26 cellular contexts compared by ENCODE assay signal in the genomic region with DNA sequence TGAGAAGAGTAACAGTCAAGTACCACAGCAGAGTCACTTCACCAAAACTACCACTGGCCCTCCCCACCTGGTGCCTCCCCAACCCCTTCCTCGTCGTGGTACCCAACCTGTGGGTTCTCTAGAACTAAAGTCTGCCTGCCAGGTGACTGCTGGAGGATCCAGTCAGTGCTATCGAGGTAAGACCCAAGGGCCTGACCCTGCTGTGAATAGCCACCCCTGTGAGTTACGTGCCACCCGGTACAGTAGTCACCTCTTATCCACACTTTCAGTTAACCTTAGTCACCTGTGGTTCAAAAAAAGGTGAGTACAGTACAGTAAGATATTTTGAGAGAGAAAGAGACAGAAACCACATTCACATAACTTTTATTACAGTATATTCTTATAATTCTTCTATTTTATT. TPM values are rescaled to one million over a fixed set of nuclear protein-coding genes. Genes with fewer than 3 reads are reported as not detected.
A peak's percentile ranks its signal among the peaks of the same experiment; 100 is the strongest.
DNase-seq lines count a peak whose midpoint lies in the region; ATAC-seq, FAIRE-seq and TF ChIP-seq lines count a peak whose summit lies in the region.
"Had no signal": no experiment of that assay in that cellular context is flagged by ENCODE, and none has a peak within 500 bp of the region (broad histone marks: within the 10 kb centered on the region; RNA-seq: fewer than 3 reads in every experiment).

No MANE protein-coding gene starts in this region.

- CTCF ChIA-PET in HepG2 (lab: Yijun Ruan, JAX; ENCODE audit: low intra/inter-chr PET ratio, low total read pairs) = no interaction called here

- no peak overlapping the region for H3K4ac ChIP-seq in mesenchymal stem cell (ENCODE audit: low read depth in 1 of 2, low read length in 2 of 2)

- peak overlapping the region; percentile 49 for H2AK5ac ChIP-seq in mesenchymal stem cell (ENCODE audit: low read length, severe bottlenecking)

- H3K4me2 ChIP-seq in mesenchymal stem cell (ENCODE audit: low read length, poor library complexity, severe bottlenecking) (no peak overlapping the region), HepG2 (ENCODE audit: low read depth, low read length) (no peak overlapping the region)

- H2BK120ac ChIP-seq in mesenchymal stem cell (ENCODE audit: low read depth, low read length) = no peak overlapping the region

- H3K9me3 ChIP-seq in mesenchymal stem cell (ENCODE audit: control insufficient read depth, low read length) = no peaks in the 10 kb centered on the region
- H3K9me3 ChIP-seq in HepG2 (ENCODE audit: low read length) = no peaks in the 10 kb centered on the region
- H3K9me3 ChIP-seq: colonic mucosa, lower lobe of right lung, neutrophil, psoas muscle had no signal

- H4K91ac ChIP-seq in mesenchymal stem cell (ENCODE audit: low read length) = no peak overlapping the region

- no peak overlapping the region for H2BK15ac ChIP-seq in mesenchymal stem cell (ENCODE audit: low read depth, poor library complexity, severe bottlenecking)

- H3K79me2 ChIP-seq in ACC112 (ENCODE audit: control insufficient read depth, insufficient read depth, low read length, unreplicated experiment) (no peaks in the 10 kb centered on the region), HepG2 (ENCODE audit: insufficient read depth, low read length) (no peaks in the 10 kb centered on the region)

- H3K4me3 Mint-ChIP-seq in activated T-helper 2 cell treated with anti-CD3 and anti-CD28 coated beads, Interferon-gamma antibody, Interleukin-2, Interleukin-4, amounts not matched to agents 10 μg/mL and 5 μg/mL and 100 μg/mL, durations not matched to agents 14 hours and 24 hours and 36 hours (ENCODE audit: low read depth) = no peak overlapping the region
- H3K4me3 Mint-ChIP-seq: brain; effector memory CD8-positive, alpha-beta T cell; type B pancreatic cell had no signal

- H3K27ac Mint-ChIP-seq in activated T-helper 2 cell treated with anti-CD3 and anti-CD28 coated beads, Interferon-gamma antibody, Interleukin-2, Interleukin-4, amounts not matched to agents 10 μg/mL and 5 μg/mL and 100 μg/mL, durations not matched to agents 14 hours and 24 hours and 36 hours = peak overlapping the region; percentile 13
- H3K27ac Mint-ChIP-seq: effector memory CD8-positive, alpha-beta T cell; type B pancreatic cell had no signal

- no peaks in the 10 kb centered on the region for H3K27me3 Mint-ChIP-seq in activated T-helper 2 cell treated with anti-CD3 and anti-CD28 coated beads, Interferon-gamma antibody, Interleukin-2, Interleukin-4, amounts not matched to agents 10 μg/mL and 5 μg/mL and 100 μg/mL, durations not matched to agents 14 hours and 24 hours and 36 hours (ENCODE audit: low read depth)
- H3K27me3 Mint-ChIP-seq: effector memory CD8-positive, alpha-beta T cell; type B pancreatic cell had no signal

- no peak overlapping the region for H4K8ac ChIP-seq in mesenchymal stem cell (ENCODE audit: low read length)

- H3K9ac ChIP-seq in mesenchymal stem cell (ENCODE audit: low read length) = no peak overlapping the region
- no peak overlapping the region for H3K9ac ChIP-seq in HepG2 (ENCODE audit: insufficient read depth, low read depth, low read length)

- no peak overlapping the region for H2BK12ac ChIP-seq in mesenchymal stem cell (ENCODE audit: low read length in 2 of 2)

- H4K20me1 ChIP-seq in HepG2 (ENCODE audit: insufficient read depth, low read length) = no peaks in the 10 kb centered on the region

- TF ChIP-seq CTCF in HepG2 (CRISPR knock-in tag; IDR thresholded peaks at IDR 0.05) = no peak

- H3K27me3 ChIP-seq in ACC112 (ENCODE audit: insufficient read depth, low read length) (no peaks in the 10 kb centered on the region), mesenchymal stem cell (ENCODE audit: control insufficient read depth in 1 of 2, insufficient read depth in 1 of 2, low read length in 2 of 2) (no peaks in the 10 kb centered on the region), HepG2 (ENCODE audit: control insufficient read depth in 1 of 2, insufficient read depth in 2 of 2, low read length in 2 of 2) (no peaks in the 10 kb centered on the region)
- H3K27me3 ChIP-seq: colonic mucosa, neutrophil had no signal

- peaks cover 17% of the 10 kb centered on the region; the same call in 1 of the 2 replicates for H3K36me3 ChIP-seq in ACC112 (ENCODE audit: insufficient read depth, low read length)
- peaks cover 11 to 50% of the 10 kb centered on the region in 2 experiments for H3K36me3 ChIP-seq in mesenchymal stem cell (ENCODE audit: control insufficient read depth in 1 of 2, insufficient read depth in 2 of 2, low read depth in 1 of 2, low read length in 2 of 2)
- H3K36me3 ChIP-seq in HepG2 (replicated peaks in 1 of 2; ENCODE audit: control insufficient read depth in 1 of 2, insufficient read depth in 2 of 2, low read length in 2 of 2) = peaks cover 24 to 57% of the 10 kb centered on the region in 2 experiments
- H3K36me3 ChIP-seq: colonic mucosa had no signal

- no peak for TF ChIP-seq POLR2A in HepG2 (IDR thresholded peaks at IDR 0.05; ENCODE audit: insufficient read depth in 1 of 2, low read depth in 2 of 2, low read length in 2 of 2)

- peak overlapping the region; percentile 63 for H3K27ac ChIP-seq in ACC112 (ENCODE audit: low read depth, low read length)
- no peak overlapping the region for H3K27ac ChIP-seq in mesenchymal stem cell (ENCODE audit: low read length, poor library complexity, severe bottlenecking)
- H3K27ac ChIP-seq in HepG2 (ENCODE audit: extremely low read length, insufficient read depth, low read length) = no peak overlapping the region
- H3K27ac ChIP-seq: colonic mucosa, lower lobe of right lung, neutrophil, psoas muscle had no signal

- WGBS in mesenchymal stem cell = 100% methylated on average over 3 of the region's 5 CpGs
- WGBS in HepG2 (ENCODE audit: low lambda C conversion rate) = 98% methylated on average over 5 of the region's 5 CpGs

- in situ Hi-C loops in HepG2 (cut with HindIII; ENCODE audit: extremely low pct_ligation_motif_present, low pct_unique_long_range_greater_than_20kb) = no loop called here

- H3K79me1 ChIP-seq in mesenchymal stem cell (replicated peaks; ENCODE audit: low read length, poor library complexity, severe bottlenecking) = peaks cover 9% of the 10 kb centered on the region

- H3K4me1 ChIP-seq in ACC112 (ENCODE audit: control insufficient read depth, insufficient read depth, low read length, unreplicated experiment) (peaks cover 16% of the 10 kb centered on the region), mesenchymal stem cell (ENCODE audit: control insufficient read depth, insufficient read depth, low read depth, low read length) (peaks cover 5% of the 10 kb centered on the region), HepG2 (ENCODE audit: insufficient read depth, low read length) (no peaks in the 10 kb centered on the region)
- H3K4me1 ChIP-seq: colonic mucosa, lower lobe of right lung, psoas muscle had no signal

- H3K4me1 Mint-ChIP-seq in activated T-helper 2 cell treated with anti-CD3 and anti-CD28 coated beads, Interferon-gamma antibody, Interleukin-2, Interleukin-4, amounts not matched to agents 10 μg/mL and 5 μg/mL and 100 μg/mL, durations not matched to agents 14 hours and 24 hours and 36 hours (ENCODE audit: low read depth) = peaks cover 23% of the 10 kb centered on the region
- H3K4me1 Mint-ChIP-seq: brain had no signal

- no peak for FAIRE-seq in HepG2 (lab: Jason Lieb, UNC)
- FAIRE-seq: A204.1, GM12891, HTR-8/SVneo, kidney, TTC549 had no signal

- H2BK5ac ChIP-seq in mesenchymal stem cell (ENCODE audit: low read depth, low read length, poor library complexity, severe bottlenecking) = no peak overlapping the region

- peaks cover 85% of the 10 kb centered on the region for H3K36me3 Mint-ChIP-seq in activated T-helper 2 cell treated with anti-CD3 and anti-CD28 coated beads, Interferon-gamma antibody, Interleukin-2, Interleukin-4, amounts not matched to agents 10 μg/mL and 5 μg/mL and 100 μg/mL, durations not matched to agents 14 hours and 24 hours and 36 hours (ENCODE audit: low read depth)

- POLR2A ChIA-PET in HepG2 (lab: Yijun Ruan, JAX) = no interaction called here

- H3K18ac ChIP-seq in mesenchymal stem cell (ENCODE audit: low read depth in 1 of 2, low read length in 2 of 2) = no peak overlapping the region

- ATAC-seq in GM21786 (IDR thresholded peaks at IDR 0.05; ENCODE audit: unreplicated experiment) (no peak), Right ventricle myocardium inferior (no peak), HepG2 (no peak)
- ATAC-seq: effector memory CD8-positive, alpha-beta T cell; lower lobe of right lung had no signal

- H3K23ac ChIP-seq in mesenchymal stem cell (ENCODE audit: low read length in 2 of 2) = no peak overlapping the region

- H2AFZ ChIP-seq in ACC112 (ENCODE audit: low read length, unreplicated experiment) (no peak overlapping the region), mesenchymal stem cell (ENCODE audit: low read depth, low read length) (no peak overlapping the region), HepG2 (ENCODE audit: low read length) (no peak overlapping the region)

- no peaks in the 10 kb centered on the region for H3K9me3 Mint-ChIP-seq in activated T-helper 2 cell treated with anti-CD3 and anti-CD28 coated beads, Interferon-gamma antibody, Interleukin-2, Interleukin-4, amounts not matched to agents 10 μg/mL and 5 μg/mL and 100 μg/mL, durations not matched to agents 14 hours and 24 hours and 36 hours
- H3K9me3 Mint-ChIP-seq: brain; effector memory CD8-positive, alpha-beta T cell; type B pancreatic cell had no signal

- BruUV-seq in HepG2 (replicated peaks; lab: Mats Ljungman, UMichigan) = no TSS peak

- intact Hi-C loops in activated T-helper 2 cell treated with anti-CD3 and anti-CD28 coated beads, Interferon-gamma antibody, Interleukin-2, Interleukin-4, amounts not matched to agents 10 μg/mL and 5 μg/mL and 100 μg/mL, durations not matched to agents 14 hours and 24 hours and 36 hours (cut with micrococcal nuclease) = loop anchor here (1.0 to 10.0 kb wide), 3 partner anchors 14 to 949 kb away; no protein-coding TSS in a partner anchor
- intact Hi-C loops in Right ventricle myocardium inferior (cut with DNase I) (no loop called here), HepG2 (cut with micrococcal nuclease; ENCODE audit: unreplicated experiment) (no loop called here)

- peak; percentile 37 for DNase-seq in activated CD4-positive, alpha-beta T cell treated with anti-CD3 and anti-CD28 coated beads for 48 hours
- no peak for DNase-seq in activated CD4-positive, alpha-beta T cell treated with anti-CD3 and anti-CD28 coated beads for 4 hours
- no peak for DNase-seq in activated T-helper 2 cell treated with anti-CD3 and anti-CD28 coated beads, Interferon-gamma antibody, Interleukin-2, Interleukin-4, amounts not matched to agents 10 μg/mL and 5 μg/mL and 100 μg/mL, durations not matched to agents 14 hours and 24 hours and 36 hours (ENCODE audit: low spot score)
- DNase-seq in mesenchymal stem cell (no peak), Right ventricle myocardium inferior (ENCODE audit: missing footprints) (no peak), HepG2 (ENCODE audit: low spot score) (no peak)
- DNase-seq: Calu3; colonic mucosa; effector memory CD8-positive, alpha-beta T cell; Karpas-422; kidney; lower lobe of right lung; NCI-H2029; NCI-H2227 treated with DMSO at 0.1 percent for 48 hours; NCI-H748 treated with DMSO at 0.1 percent for 48 hours; psoas muscle; SHP77 had no signal

- no peak for TF ChIP-seq EP300 in HepG2 (IDR thresholded peaks at IDR 0.05; ENCODE audit: low read depth in 2 of 2, low read length in 2 of 2)
- TF ChIP-seq EP300 in HepG2 (CRISPR knock-in tag; IDR thresholded peaks at IDR 0.05; ENCODE audit: borderline replicate concordance) = no peak

- no peak overlapping the region for H3K14ac ChIP-seq in mesenchymal stem cell (ENCODE audit: low read length in 2 of 2)

- no peak for TF ChIP-seq RAD21 in HepG2 (CRISPR knock-in tag; IDR thresholded peaks at IDR 0.05)

- H3K4me3 ChIP-seq in ACC112 (ENCODE audit: low read depth, low read length) (no peak overlapping the region), mesenchymal stem cell (ENCODE audit: insufficient read depth in 1 of 2, low read depth in 1 of 2, low read length in 2 of 2) (no peak overlapping the region), HepG2 (replicated peaks in 1 of 3; ENCODE audit: insufficient read depth in 1 of 3, low read depth in 2 of 3, low read length in 3 of 3) (no peak overlapping the region)
- H3K4me3 ChIP-seq: colonic mucosa, lower lobe of right lung, psoas muscle had no signal

RNA-seq across cellular contexts. Expression of a gene that starts 16.5 kb away (rescaled TPM):
- 98.4 and 103 TPM in 2 replicates for total RNA-seq in activated T-helper 2 cell treated with anti-CD3 and anti-CD28 coated beads, Interferon-gamma antibody, Interleukin-2, Interleukin-4, amounts not matched to agents 10 μg/mL and 5 μg/mL and 100 μg/mL, durations not matched to agents 14 hours and 24 hours and 36 hours
- polyA plus RNA-seq in mesenchymal stem cell (2013, experiment 1 of 2) = 5.1 TPM
- polyA plus RNA-seq in mesenchymal stem cell (2013, experiment 2 of 2) = 6.3 TPM
- 7.8 TPM for total RNA-seq in Right ventricle myocardium inferior
- total RNA-seq in HepG2 (2016; rRNA removed; fragmentation: Illumina TruSeq; extraction: Trizol) = 48.9 and 58.0 TPM in 2 replicates
- 3.5 and 4.8 TPM in 2 replicates for total RNA-seq in HepG2 (2016; cell fraction: cytosol; rRNA removed; fragmentation: Illumina TruSeq; extraction: Trizol; ENCODE audit: low read depth)
- 45.2 and 56.7 TPM in 2 replicates for total RNA-seq in HepG2 (2016; cell fraction: insoluble cytoplasmic fraction; rRNA removed; fragmentation: Illumina TruSeq; extraction: Trizol)
- total RNA-seq in HepG2 (2016; cell fraction: membrane; rRNA removed; fragmentation: Illumina TruSeq; extraction: Trizol) = 6.4 and 10.0 TPM in 2 replicates
- 60.7 and 62.4 TPM in 2 replicates for total RNA-seq in HepG2 (2016; cell fraction: nucleus; rRNA removed; fragmentation: Illumina TruSeq; extraction: Trizol)
- 12.7 and 12.8 TPM in 2 replicates for polyA plus RNA-seq in HepG2 (2011; rRNA removed)
- polyA plus RNA-seq in HepG2 (2011; cell fraction: cytosol; rRNA removed) = 6.0 and 7.1 TPM in 2 replicates
- polyA plus RNA-seq in HepG2 (2011; cell fraction: nucleus; rRNA removed) = 17.3 and 19.0 TPM in 2 replicates
- 8.6 and 12.6 TPM in 2 replicates for polyA plus RNA-seq in HepG2 (2012)
- 1.1 and 1.5 TPM in 2 replicates for polyA plus RNA-seq in HepG2 (2016; cell fraction: cytosol; fragmentation: Illumina TruSeq; extraction: Trizol; ENCODE audit: low read depth)
- 29.5 and 36.3 TPM in 2 replicates for polyA plus RNA-seq in HepG2 (2016; cell fraction: insoluble cytoplasmic fraction; fragmentation: Illumina TruSeq; extraction: Trizol; ENCODE audit: low read depth)
- polyA plus RNA-seq in HepG2 (2016; cell fraction: membrane; fragmentation: Illumina TruSeq; extraction: Trizol; ENCODE audit: low read depth) = 2.6 and 3.9 TPM in 2 replicates
- 56.2 and 63.3 TPM in 2 replicates for polyA plus RNA-seq in HepG2 (2016; cell fraction: nucleus; fragmentation: Illumina TruSeq; extraction: Trizol; ENCODE audit: insufficient read depth, low read depth)
- polyA minus RNA-seq in HepG2 (2011; rRNA and poly(A)+ RNA removed; ENCODE audit: low replicate concordance) = 10.8 and 35.1 TPM in 2 replicates
- polyA minus RNA-seq in HepG2 (2011; cell fraction: cytosol; rRNA and poly(A)+ RNA removed) = 8.1 and 9.0 TPM in 2 replicates
- 15.7 and 23.4 TPM in 2 replicates for polyA minus RNA-seq in HepG2 (2011; cell fraction: nucleus; rRNA and poly(A)+ RNA removed)

RNA-seq across cellular contexts. Expression of a gene that starts 44.9 kb away (rescaled TPM):
- total RNA-seq in activated T-helper 2 cell treated with anti-CD3 and anti-CD28 coated beads, Interferon-gamma antibody, Interleukin-2, Interleukin-4, amounts not matched to agents 10 μg/mL and 5 μg/mL and 100 μg/mL, durations not matched to agents 14 hours and 24 hours and 36 hours = 1.5 and 1.8 TPM in 2 replicates
- polyA plus RNA-seq in mesenchymal stem cell (2013, experiment 1 of 2) = 1.7 TPM
- polyA plus RNA-seq in mesenchymal stem cell (2013, experiment 2 of 2) = 1.8 TPM
- total RNA-seq in Right ventricle myocardium inferior = 13.3 TPM
- total RNA-seq in HepG2 (2016; rRNA removed; fragmentation: Illumina TruSeq; extraction: Trizol) = 1.5 and 1.9 TPM in 2 replicates
- total RNA-seq in HepG2 (2016; cell fraction: cytosol; rRNA removed; fragmentation: Illumina TruSeq; extraction: Trizol; ENCODE audit: low read depth) = 0.35 and 1.0 TPM in 2 replicates
- 1.7 and 2.3 TPM in 2 replicates for total RNA-seq in HepG2 (2016; cell fraction: insoluble cytoplasmic fraction; rRNA removed; fragmentation: Illumina TruSeq; extraction: Trizol)
- total RNA-seq in HepG2 (2016; cell fraction: membrane; rRNA removed; fragmentation: Illumina TruSeq; extraction: Trizol) = 1.1 TPM in 2 replicates
- 2.7 and 3.3 TPM in 2 replicates for total RNA-seq in HepG2 (2016; cell fraction: nucleus; rRNA removed; fragmentation: Illumina TruSeq; extraction: Trizol)
- 2.3 and 2.8 TPM in 2 replicates for polyA plus RNA-seq in HepG2 (2011; rRNA removed)
- 1.1 and 1.2 TPM in 2 replicates for polyA plus RNA-seq in HepG2 (2011; cell fraction: cytosol; rRNA removed)
- 6.0 TPM in 2 replicates for polyA plus RNA-seq in HepG2 (2011; cell fraction: nucleus; rRNA removed)
- 1.0 and 1.7 TPM in 2 replicates for polyA plus RNA-seq in HepG2 (2012)
- 0.08 and 0.17 TPM in 2 replicates for polyA plus RNA-seq in HepG2 (2016; cell fraction: cytosol; fragmentation: Illumina TruSeq; extraction: Trizol; ENCODE audit: low read depth)
- 1.0 and 1.4 TPM in 2 replicates for polyA plus RNA-seq in HepG2 (2016; cell fraction: insoluble cytoplasmic fraction; fragmentation: Illumina TruSeq; extraction: Trizol; ENCODE audit: low read depth)
- polyA plus RNA-seq in HepG2 (2016; cell fraction: membrane; fragmentation: Illumina TruSeq; extraction: Trizol; ENCODE audit: low read depth) = 0.38 and 0.47 TPM in 2 replicates
- 9.8 and 10.9 TPM in 2 replicates for polyA plus RNA-seq in HepG2 (2016; cell fraction: nucleus; fragmentation: Illumina TruSeq; extraction: Trizol; ENCODE audit: insufficient read depth, low read depth)
- 0.48 and 6.0 TPM in 2 replicates for polyA minus RNA-seq in HepG2 (2011; rRNA and poly(A)+ RNA removed; ENCODE audit: low replicate concordance)
- 0.30 and 0.44 TPM in 2 replicates for polyA minus RNA-seq in HepG2 (2011; cell fraction: cytosol; rRNA and poly(A)+ RNA removed)
- polyA minus RNA-seq in HepG2 (2011; cell fraction: nucleus; rRNA and poly(A)+ RNA removed) = 1.0 and 1.4 TPM in 2 replicates
